ENCODE assay signal across 10 cellular contexts in genomic region chr15:81296218-81296617, GRCh38. TPM values are rescaled to one million over a fixed set of nuclear protein-coding genes. Genes with fewer than 3 reads are reported as not detected.
A peak's percentile ranks its signal among the peaks of the same experiment; 100 is the strongest.
DNase-seq lines count a peak whose midpoint lies in the region; ATAC-seq, FAIRE-seq and TF ChIP-seq lines count a peak whose summit lies in the region.
"Had no signal": no experiment of that assay in that cellular context is flagged by ENCODE, and none has a peak within 500 bp of the region (broad histone marks: within the 10 kb centered on the region; RNA-seq: fewer than 3 reads in every experiment).

No MANE protein-coding gene starts in this region.

- CTCF ChIA-PET in Calu3 (lab: Charles Lee) = no interaction called here

- no TSS peak for BruUV-seq in Calu3 (replicated peaks; lab: Mats Ljungman, UMichigan)

- H3K4me3 ChIP-seq in HL-60 (replicated peaks; ENCODE audit: insufficient read depth, low read length) = no peak overlapping the region
- no peak overlapping the region for H3K4me3 ChIP-seq in bronchial epithelial cell (ENCODE audit: low read depth, low read length)
- H3K4me3 ChIP-seq: GM23338 had no signal

- no peak for TF ChIP-seq CTCF in Calu3 (IDR thresholded peaks at IDR 0.05; ENCODE audit: unreplicated experiment)
- TF ChIP-seq CTCF in HL-60 (IDR thresholded peaks at IDR 0.05; ENCODE audit: insufficient read depth, low read length) = no peak
- TF ChIP-seq CTCF in bronchial epithelial cell (IDR thresholded peaks at IDR 0.05; ENCODE audit: insufficient read depth, low read length, severe bottlenecking) = no peak

- DNase-seq in Calu3 = no peak
- DNase-seq in HL-60 (ENCODE audit: low read depth in 1 of 2, low spot score in 1 of 2) = no peak
- DNase-seq in bronchial epithelial cell (ENCODE audit: low read depth) = no peak
- DNase-seq in natural killer cell treated with Interleukin-12 subunit alpha and Interleukin-12 subunit beta and Interleukin-15 and Interleukin-18, amount 100 ng/mL, for 72 hours (ENCODE audit: low spot score) = no peak
- DNase-seq in iPS-NIHi7 (ENCODE audit: extremely low spot score) = no peak
- no peak for DNase-seq in HPDE6-E6E7 (ENCODE audit: extremely low spot score)
- DNase-seq: DMS79 treated with DMSO at 0.1 percent for 48 hours, WERI-Rb-1 had no signal

- peak overlapping the region; percentile 40 for H3K27ac Mint-ChIP-seq in Calu3 (ENCODE audit: unreplicated experiment)
- H3K27ac Mint-ChIP-seq in natural killer cell treated with Interleukin-12 subunit alpha and Interleukin-12 subunit beta and Interleukin-15 and Interleukin-18, amount 100 ng/mL, for 72 hours = peak overlapping the region; percentile 96 to 99
- H3K27ac Mint-ChIP-seq: GM23338 had no signal

- no peaks in the 10 kb centered on the region for H3K27me3 ChIP-seq in HL-60 (ENCODE audit: insufficient read depth, poor library complexity, severe bottlenecking)
- no peaks in the 10 kb centered on the region for H3K27me3 ChIP-seq in bronchial epithelial cell (ENCODE audit: control insufficient read depth, insufficient read depth, low read length)

- H3K27me3 Mint-ChIP-seq in Calu3 (ENCODE audit: unreplicated experiment) = peaks cover 82% of the 10 kb centered on the region
- H3K27me3 Mint-ChIP-seq in natural killer cell treated with Interleukin-12 subunit alpha and Interleukin-12 subunit beta and Interleukin-15 and Interleukin-18, amount 100 ng/mL, for 72 hours = no peaks in the 10 kb centered on the region

- no peaks in the 10 kb centered on the region for H3K9me3 Mint-ChIP-seq in Calu3 (ENCODE audit: low read depth, unreplicated experiment)
- H3K9me3 Mint-ChIP-seq in natural killer cell treated with Interleukin-12 subunit alpha and Interleukin-12 subunit beta and Interleukin-15 and Interleukin-18, amount 100 ng/mL, for 72 hours = no peaks in the 10 kb centered on the region
- H3K9me3 Mint-ChIP-seq: GM23338 had no signal

- H3K36me3 Mint-ChIP-seq in Calu3 (ENCODE audit: insufficient read depth, unreplicated experiment) = no peaks in the 10 kb centered on the region
- peaks cover 6% of the 10 kb centered on the region for H3K36me3 Mint-ChIP-seq in natural killer cell treated with Interleukin-12 subunit alpha and Interleukin-12 subunit beta and Interleukin-15 and Interleukin-18, amount 100 ng/mL, for 72 hours

- intact Hi-C loops in Calu3 (cut with micrococcal nuclease; ENCODE audit: unreplicated experiment) = no loop called here

- peak overlapping the region; percentile 78 for H3K27ac ChIP-seq in HL-60 (replicated peaks)
- H3K27ac ChIP-seq: WERI-Rb-1 had no signal

- peak; percentile 76 for FAIRE-seq in bronchial epithelial cell (lab: Jason Lieb, UNC)

- no peak for ATAC-seq in natural killer cell treated with Interleukin-12 subunit alpha and Interleukin-12 subunit beta and Interleukin-15 and Interleukin-18, amount 100 ng/mL, for 72 hours
- ATAC-seq in GM18907 (IDR thresholded peaks at IDR 0.05; ENCODE audit: unreplicated experiment) = no peak
- ATAC-seq: GM23338 had no signal

- no peaks in the 10 kb centered on the region for H3K36me3 ChIP-seq in bronchial epithelial cell (ENCODE audit: control insufficient read depth, insufficient read depth, low read length)
- H3K36me3 ChIP-seq: WERI-Rb-1 had no signal

- no peak overlapping the region for H3K4me3 Mint-ChIP-seq in Calu3 (ENCODE audit: low read depth, unreplicated experiment)
- peak overlapping the region; percentile 96 for H3K4me3 Mint-ChIP-seq in natural killer cell treated with Interleukin-12 subunit alpha and Interleukin-12 subunit beta and Interleukin-15 and Interleukin-18, amount 100 ng/mL, for 72 hours
- H3K4me3 Mint-ChIP-seq: GM23338 had no signal

- peaks cover 10% of the 10 kb centered on the region for H3K4me1 Mint-ChIP-seq in Calu3 (ENCODE audit: low read depth, unreplicated experiment)
- H3K4me1 Mint-ChIP-seq in natural killer cell treated with Interleukin-12 subunit alpha and Interleukin-12 subunit beta and Interleukin-15 and Interleukin-18, amount 100 ng/mL, for 72 hours (ENCODE audit: low read depth in 2 of 2) = peaks cover 83 to 93% of the 10 kb centered on the region in 2 donors

RNA-seq across cellular contexts. Expression of gene STARD5, which starts 27.7 kb away (rescaled TPM):
- total RNA-seq in Calu3 (2022) (1.4 and 1.9 TPM in 2 replicates), bronchial epithelial cell (5.0 and 5.9 TPM in 2 replicates)
- total RNA-seq in natural killer cell treated with Interleukin-12 subunit alpha and Interleukin-12 subunit beta and Interleukin-15 and Interleukin-18, amount 100 ng/mL, for 72 hours = 1 to 10 TPM; 6.2 to 7.8 TPM
